In the genomic region with DNA sequence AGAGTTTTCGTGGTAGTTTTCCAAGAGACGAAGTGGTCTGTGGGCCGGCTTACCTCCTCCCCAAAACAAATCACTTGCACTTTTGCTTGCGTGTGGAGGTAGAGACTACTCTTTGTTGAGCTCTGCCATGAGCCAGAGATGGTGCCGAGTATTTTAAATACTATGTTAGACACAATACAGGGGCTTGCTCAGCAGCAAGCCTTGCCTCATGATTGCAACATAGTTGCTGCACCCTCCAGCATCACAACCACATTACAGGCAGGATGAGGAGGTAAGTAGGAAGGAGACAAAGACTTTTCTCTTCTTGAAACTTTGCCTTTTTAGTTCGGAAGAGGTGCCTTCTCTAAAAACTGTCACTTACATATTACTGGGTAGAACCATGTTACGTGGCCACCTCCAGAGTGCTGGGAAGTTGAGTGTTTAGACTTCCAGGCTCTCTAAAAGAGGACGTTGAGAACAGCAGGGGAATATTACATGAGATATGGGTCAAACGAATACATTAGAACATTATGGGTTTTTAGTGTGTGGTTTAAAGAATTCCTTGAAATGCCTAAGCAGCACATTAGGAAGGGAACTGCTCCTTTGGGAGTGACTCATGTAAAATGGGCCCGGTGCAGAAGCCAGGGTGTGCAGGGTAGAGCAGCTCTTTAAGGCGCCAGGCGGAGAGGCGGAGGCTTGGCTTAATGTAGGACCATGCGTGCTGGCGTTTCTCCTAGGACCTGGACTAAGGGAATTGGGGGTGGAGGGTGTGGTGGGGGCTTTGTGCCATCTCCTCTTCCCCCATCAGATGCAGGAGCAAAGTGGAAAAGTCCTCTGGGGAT, we compare ENCODE assay signal across 20 cellular contexts.
DNase-seq lines count a peak whose midpoint lies in the region; ATAC-seq, FAIRE-seq and TF ChIP-seq lines count a peak whose summit lies in the region.
"Had no signal": no experiment of that assay in that cellular context is flagged by ENCODE, and none has a peak within 500 bp of the region (broad histone marks: within the 10 kb centered on the region; RNA-seq: fewer than 3 reads in every experiment).

No MANE protein-coding gene starts in this region.

- H3K36me3 ChIP-seq in GM23338 (ENCODE audit: insufficient read depth) = no peaks in the 10 kb centered on the region
- H3K36me3 ChIP-seq in bronchial epithelial cell (ENCODE audit: control insufficient read depth, insufficient read depth, low read length) = no peaks in the 10 kb centered on the region
- H3K36me3 ChIP-seq in right atrium auricular region = no peaks in the 10 kb centered on the region
- H3K36me3 ChIP-seq: uterus had no signal

- H3K27ac Mint-ChIP-seq in GM23338 = no peak overlapping the region; the same call in 1 of the 2 replicates
- H3K27ac Mint-ChIP-seq in stimulated activated memory B cell treated with anti-CD40 and anti-IgM and Interleukin-4, amounts not matched to agents 10 μg/mL and 1 μg/mL and 100 μg/mL, for 72 hours = no peak overlapping the region
- H3K27ac Mint-ChIP-seq: activated naive CD8-positive, alpha-beta T cell; activated T-helper 1 cell treated with anti-CD3 and anti-CD28 coated beads, Interleukin-12 subunit alpha, Interleukin-12 subunit beta, Interleukin-2, Interleukin-4 antibody, amounts not matched to agents 30 ng/mL and 10 ng/mL and 1 ng/mL, durations not matched to agents 14 hours and 24 hours and 36 hours; nephron progenitor cell; stimulated activated naive CD8-positive, alpha-beta T cell treated with anti-CD3 and anti-CD28 coated beads, Interleukin-15, amount 100 ng/mL, for 72 hours had no signal

- no peak for FAIRE-seq in bronchial epithelial cell (lab: Jason Lieb, UNC)
- FAIRE-seq: GM19239 had no signal

- no peak overlapping the region for H3K4me2 ChIP-seq in GM23338
- H3K4me2 ChIP-seq: SK-N-SH had no signal

- no peaks in the 10 kb centered on the region; the same call in 1 of the 2 replicates for H4K20me1 ChIP-seq in GM23338 (replicated peaks; ENCODE audit: insufficient read depth)

- H3K9me2 ChIP-seq in GM23338 (ENCODE audit: insufficient read depth) = no peaks in the 10 kb centered on the region
- H3K9me2 ChIP-seq: SK-N-SH had no signal

- no peak for TF ChIP-seq CTCF in GM23338 (conservative IDR thresholded peaks at IDR 0.05; ENCODE audit: low read depth in 2 of 2)
- no peak for TF ChIP-seq CTCF in bronchial epithelial cell (IDR thresholded peaks at IDR 0.05; ENCODE audit: insufficient read depth, low read length, severe bottlenecking)
- no peak for TF ChIP-seq CTCF in right atrium auricular region (IDR thresholded peaks at IDR 0.05)

- H3K4me1 ChIP-seq in GM23338 (ENCODE audit: insufficient read depth) (no peaks in the 10 kb centered on the region), right atrium auricular region (peaks cover 0 to 15% of the 10 kb centered on the region in 2 donors)

- no peak overlapping the region for H3K4me3 ChIP-seq in GM23338
- H3K4me3 ChIP-seq in bronchial epithelial cell (ENCODE audit: low read depth, low read length) = no peak overlapping the region
- H3K4me3 ChIP-seq in right atrium auricular region = peak overlapping the region in 1 of 2 donors; percentile 9
- H3K4me3 ChIP-seq in skin epidermis = no peak overlapping the region
- H3K4me3 ChIP-seq: dorsolateral prefrontal cortex, uterus had no signal

- peak overlapping the region; percentile 59; the same call in 1 of the 2 replicates for H2AFZ ChIP-seq in GM23338

- H3F3A ChIP-seq in GM23338 (replicated peaks; ENCODE audit: low read depth) = no peaks in the 10 kb centered on the region

- no peaks in the 10 kb centered on the region for H3K27me3 ChIP-seq in GM23338 (ENCODE audit: insufficient read depth)
- no peaks in the 10 kb centered on the region for H3K27me3 ChIP-seq in bronchial epithelial cell (ENCODE audit: control insufficient read depth, insufficient read depth, low read length)
- no peaks in the 10 kb centered on the region for H3K27me3 ChIP-seq in right atrium auricular region
- H3K27me3 ChIP-seq: uterus had no signal

- no peak overlapping the region for H3K4me3 Mint-ChIP-seq in GM23338
- H3K4me3 Mint-ChIP-seq in stimulated activated memory B cell treated with anti-CD40 and anti-IgM and Interleukin-4, amounts not matched to agents 10 μg/mL and 1 μg/mL and 100 μg/mL, for 72 hours = no peak overlapping the region
- H3K4me3 Mint-ChIP-seq: activated naive CD8-positive, alpha-beta T cell; activated T-helper 1 cell treated with anti-CD3 and anti-CD28 coated beads, Interleukin-12 subunit alpha, Interleukin-12 subunit beta, Interleukin-2, Interleukin-4 antibody, amounts not matched to agents 30 ng/mL and 10 ng/mL and 1 ng/mL, durations not matched to agents 14 hours and 24 hours and 36 hours; nephron progenitor cell; stimulated activated naive CD8-positive, alpha-beta T cell treated with anti-CD3 and anti-CD28 coated beads, Interleukin-15, amount 100 ng/mL, for 72 hours had no signal

- no peak; the same call in 2 of the 3 replicates for ATAC-seq in GM23338
- no peak for ATAC-seq in stimulated activated memory B cell treated with anti-CD40 and anti-IgM and Interleukin-4, amounts not matched to agents 10 μg/mL and 1 μg/mL and 100 μg/mL, for 72 hours
- ATAC-seq: stimulated activated naive CD8-positive, alpha-beta T cell treated with anti-CD3 and anti-CD28 coated beads, Interleukin-15, amount 100 ng/mL, for 72 hours had no signal

- H3K9me3 ChIP-seq in right atrium auricular region = no peaks in the 10 kb centered on the region
- H3K9me3 ChIP-seq: SK-N-SH, uterus had no signal

- peaks cover 10% of the 10 kb centered on the region; the same call in 2 of the 3 replicates for H3K4me1 Mint-ChIP-seq in GM23338
- no peaks in the 10 kb centered on the region for H3K4me1 Mint-ChIP-seq in stimulated activated memory B cell treated with anti-CD40 and anti-IgM and Interleukin-4, amounts not matched to agents 10 μg/mL and 1 μg/mL and 100 μg/mL, for 72 hours
- H3K4me1 Mint-ChIP-seq: stimulated activated naive CD8-positive, alpha-beta T cell treated with anti-CD3 and anti-CD28 coated beads, Interleukin-15, amount 100 ng/mL, for 72 hours had no signal

- no peak for DNase-seq in GM23338 (ENCODE audit: low spot score)
- peak; percentile 9 for DNase-seq in bronchial epithelial cell (ENCODE audit: low read depth)
- DNase-seq in right atrium auricular region (ENCODE audit: low spot score) = peak; percentile 60
- no peak for DNase-seq in stimulated activated CD4-positive, alpha-beta T cell treated with anti-CD3 and anti-CD28 coated beads, Interleukin-4, amount 100 ng/mL, for 1 hour
- no peak for DNase-seq in activated CD8-positive, alpha-beta memory T cell treated with anti-CD3 and anti-CD28 coated beads, Interleukin-2, amount 50 U/mL, for 48 hours
- DNase-seq in NCI-H2227 treated with DMSO at 0.1 percent for 48 hours (lab: John Stamatoyannopoulos, UW) = no peak
- DNase-seq: dorsolateral prefrontal cortex; glutamatergic neuron; Kasumi-1; mesendoderm; NCI-H1105 treated with DMSO at 0.1 percent for 48 hours; nephron progenitor cell; SK-N-SH; stimulated activated naive CD8-positive, alpha-beta T cell treated with anti-CD3 and anti-CD28 coated beads, Interleukin-15, amount 100 ng/mL, for 72 hours; uterus had no signal

- H3K79me2 ChIP-seq in GM23338 (replicated peaks; ENCODE audit: insufficient read depth) = no peaks in the 10 kb centered on the region

- H3K36me3 Mint-ChIP-seq in GM23338 (ENCODE audit: low read depth) = no peaks in the 10 kb centered on the region
- no peaks in the 10 kb centered on the region for H3K36me3 Mint-ChIP-seq in stimulated activated memory B cell treated with anti-CD40 and anti-IgM and Interleukin-4, amounts not matched to agents 10 μg/mL and 1 μg/mL and 100 μg/mL, for 72 hours
- H3K36me3 Mint-ChIP-seq: activated naive CD8-positive, alpha-beta T cell had no signal

- H3K27me3 Mint-ChIP-seq in GM23338 (ENCODE audit: insufficient read depth, low read depth, poor library complexity) = peaks cover 2% of the 10 kb centered on the region
- H3K27me3 Mint-ChIP-seq in stimulated activated memory B cell treated with anti-CD40 and anti-IgM and Interleukin-4, amounts not matched to agents 10 μg/mL and 1 μg/mL and 100 μg/mL, for 72 hours = peaks cover 10% of the 10 kb centered on the region

- H3K27ac ChIP-seq in GM23338 (ENCODE audit: low read depth) (no peak overlapping the region), right atrium auricular region (no peak overlapping the region), skin epidermis (peak overlapping the region in 11 of 21 experiments; percentile 14 to 74 (median 42))
- H3K27ac ChIP-seq: dorsolateral prefrontal cortex had no signal

- H3K9me3 Mint-ChIP-seq in GM23338 = no peaks in the 10 kb centered on the region; the same call in 2 of the 3 replicates
- H3K9me3 Mint-ChIP-seq in stimulated activated memory B cell treated with anti-CD40 and anti-IgM and Interleukin-4, amounts not matched to agents 10 μg/mL and 1 μg/mL and 100 μg/mL, for 72 hours = no peaks in the 10 kb centered on the region
- H3K9me3 Mint-ChIP-seq: activated T-helper 1 cell treated with anti-CD3 and anti-CD28 coated beads, Interleukin-12 subunit alpha, Interleukin-12 subunit beta, Interleukin-2, Interleukin-4 antibody, amounts not matched to agents 30 ng/mL and 10 ng/mL and 1 ng/mL, durations not matched to agents 14 hours and 24 hours and 36 hours; stimulated activated naive CD8-positive, alpha-beta T cell treated with anti-CD3 and anti-CD28 coated beads, Interleukin-15, amount 100 ng/mL, for 72 hours had no signal

TF ChIP-seq in GM23338, 12 proteins besides CTCF, POLR2A, EP300 and RAD21 (continues in another document):
- TF ChIP-seq JUNB (IDR thresholded peaks at IDR 0.05; ENCODE audit: unreplicated experiment) = no peak
- no peak for TF ChIP-seq EZH2 (IDR thresholded peaks at IDR 0.05; ENCODE audit: low read depth, unreplicated experiment)

Comparison
In these comparisons a context has a peak if more than half of its experiments do, and no peak if none do; other contexts are left out.
1. DNase-seq: peak in bronchial epithelial cell (single experiment) and right atrium auricular region (single experiment); none in GM23338 (single experiment), stimulated activated CD4-positive, alpha-beta T cell treated with anti-CD3 and anti-CD28 coated beads, Interleukin-4, amount 100 ng/mL, for 1 hour (single experiment), activated CD8-positive, alpha-beta memory T cell treated with anti-CD3 and anti-CD28 coated beads, Interleukin-2, amount 50 U/mL, for 48 hours (single experiment) and NCI-H2227 treated with DMSO at 0.1 percent for 48 hours (single experiment).
2. H3K27ac ChIP-seq: peak in skin epidermis (11 of 21); none in GM23338 (single experiment) and right atrium auricular region (0 of 2).